ENCODE assay signal across 22 cellular contexts in genomic region chr1:235264327-235264726, GRCh38.
"Had no signal": no experiment of that assay in that cellular context is flagged by ENCODE, and none has a peak within 500 bp of the region (broad histone marks: within the 10 kb centered on the region; RNA-seq: fewer than 3 reads in every experiment).

No MANE protein-coding gene starts in this region.

- H3K4me3 ChIP-seq: esophagus squamous epithelium, heart right ventricle, left ventricle myocardium inferior, mucosa of descending colon, spleen, tibial nerve, uterus had no signal

- H3K27ac ChIP-seq: esophagus squamous epithelium, heart right ventricle, left ventricle myocardium inferior, spleen, tibial nerve, uterus had no signal

- H3K27me3 ChIP-seq: esophagus squamous epithelium, heart right ventricle, spleen, tibial nerve, uterus had no signal

- H3K36me3 ChIP-seq: left ventricle myocardium inferior, uterus had no signal

- DNase-seq: activated CD4-positive, alpha-beta memory T cell treated with anti-CD3 and anti-CD28 coated beads, Interleukin-2, amount 10 ng/mL, durations not matched to agents 7 days and 5 days; activated CD4-positive, alpha-beta T cell treated with anti-CD3 and anti-CD28 coated beads for 48 hours; activated effector memory CD4-positive, alpha-beta T cell treated with Interleukin-2 at 50 U/mL for 16 hours; activated T-cell treated with anti-CD3 and anti-CD28 coated beads, Interleukin-2, amount 50 U/mL, for 48 hours; cerebellar nuclear complex; cortex of kidney; effector CD4-positive, alpha-beta T cell; esophagus squamous epithelium; heart right ventricle; kidney glomerular epithelial cell; left ventricle myocardium inferior; mammary epithelial cell; mucosa of descending colon; retina; spleen; stimulated activated naive CD4-positive, alpha-beta T cell treated with Interleukin-2 at 50 U/mL for 16 hours; uterus had no signal

- H3K36me3 Mint-ChIP-seq: activated naive CD4-positive, alpha-beta T cell treated with anti-CD3 and anti-CD28 coated beads, Interleukin-2, amount 50 U/mL, for 24 hours; WTC11 had no signal

- H3K27me3 Mint-ChIP-seq: activated CD4-positive, alpha-beta memory T cell treated with anti-CD3 and anti-CD28 coated beads, Interleukin-2, amount 10 ng/mL, durations not matched to agents 7 days and 5 days; activated naive CD4-positive, alpha-beta T cell treated with anti-CD3 and anti-CD28 coated beads, Interleukin-2, amount 50 U/mL, for 24 hours had no signal

- H3K9me3 Mint-ChIP-seq: activated CD4-positive, alpha-beta memory T cell treated with anti-CD3 and anti-CD28 coated beads, Interleukin-2, amount 10 ng/mL, durations not matched to agents 7 days and 5 days; activated naive CD4-positive, alpha-beta T cell treated with anti-CD3 and anti-CD28 coated beads, Interleukin-2, amount 50 U/mL, for 24 hours; nephron; T-helper 2 cell treated with Interferon-gamma antibody and Interleukin-4, amounts not matched to agents 5 μg/mL and 100 μg/mL, for 36 hours had no signal

- H3K27ac Mint-ChIP-seq: activated CD4-positive, alpha-beta memory T cell treated with anti-CD3 and anti-CD28 coated beads, Interleukin-2, amount 10 ng/mL, durations not matched to agents 7 days and 5 days; activated naive CD4-positive, alpha-beta T cell treated with anti-CD3 and anti-CD28 coated beads, Interleukin-2, amount 50 U/mL, for 24 hours; nephron; T-helper 2 cell treated with Interferon-gamma antibody and Interleukin-4, amounts not matched to agents 5 μg/mL and 100 μg/mL, for 36 hours; WTC11 had no signal

- H3K4me1 ChIP-seq: uterus had no signal

- H3K9me3 ChIP-seq: esophagus squamous epithelium, heart right ventricle, left ventricle myocardium inferior, mucosa of descending colon, spleen, tibial nerve, uterus had no signal

- ATAC-seq: heart right ventricle, mucosa of descending colon, WTC11 had no signal

- H3K4me3 Mint-ChIP-seq: activated CD4-positive, alpha-beta memory T cell treated with anti-CD3 and anti-CD28 coated beads, Interleukin-2, amount 10 ng/mL, durations not matched to agents 7 days and 5 days; activated naive CD4-positive, alpha-beta T cell treated with anti-CD3 and anti-CD28 coated beads, Interleukin-2, amount 50 U/mL, for 24 hours; nephron; T-helper 2 cell treated with Interferon-gamma antibody and Interleukin-4, amounts not matched to agents 5 μg/mL and 100 μg/mL, for 36 hours; WTC11 had no signal
